ENCODE assay signal across 9 cellular contexts in genomic region chr12:66189476-66189823, GRCh38. TPM values are rescaled to one million over a fixed set of nuclear protein-coding genes. Genes with fewer than 3 reads are reported as not detected.
DNase-seq lines count a peak whose midpoint lies in the region; ATAC-seq and TF ChIP-seq lines count a peak whose summit lies in the region.
"Had no signal": no experiment of that assay in that cellular context is flagged by ENCODE, and none has a peak within 500 bp of the region (broad histone marks: within the 10 kb centered on the region; RNA-seq: fewer than 3 reads in every experiment).

No MANE protein-coding gene starts in this region.

- peaks cover 4% of the 10 kb centered on the region for H3K36me3 Mint-ChIP-seq in activated naive CD8-positive, alpha-beta T cell treated with anti-CD3 and anti-CD28 coated beads, Interleukin-2, amount 50 U/mL, for 24 hours (ENCODE audit: low read depth)

- no peaks in the 10 kb centered on the region for H3K4me1 ChIP-seq in cardiac muscle cell (ENCODE audit: low read depth)
- H3K4me1 ChIP-seq in lower lobe of right lung, result peaks cover 31% of the 10 kb centered on the region
- no peaks in the 10 kb centered on the region for H3K4me1 ChIP-seq in uterus

- DNase-seq in cardiac muscle cell (ENCODE audit: low read depth in 1 of 2, low spot score in 1 of 2), result peak in 1 of 2 donors; percentile 46
- DNase-seq in left cardiac atrium, result no peak
- DNase-seq in activated naive CD8-positive, alpha-beta T cell treated with anti-CD3 and anti-CD28 coated beads, Interleukin-2, amount 50 U/mL, for 24 hours, result no peak
- no peak for DNase-seq in lower lobe of right lung
- DNase-seq in uterus, result no peak
- no peak for DNase-seq in activated CD4-positive, CD25-positive, alpha-beta regulatory T cell treated with anti-CD3 and anti-CD28 coated beads, Interleukin-2, amount 50 U/mL, for 72 hours
- DNase-seq in GM20000 (ENCODE audit: low spot score), result no peak
- DNase-seq: NCI-H187 treated with DMSO at 0.1 percent for 48 hours had no signal

- intact Hi-C loops in left cardiac atrium (cut with DNase I), result no loop called here
- intact Hi-C loops in lower lobe of right lung (cut with DNase I), result no loop called here
- intact Hi-C loops in uterus (cut with DNase I; ENCODE audit: low total_unique reads), result no loop called here

- H3K9me3 Mint-ChIP-seq in activated naive CD8-positive, alpha-beta T cell treated with anti-CD3 and anti-CD28 coated beads, Interleukin-2, amount 50 U/mL, for 24 hours, result peaks cover 5% of the 10 kb centered on the region

- ATAC-seq in left cardiac atrium (no peak), lower lobe of right lung (no peak), HG02840 (IDR thresholded peaks at IDR 0.05; ENCODE audit: low FRiP score, unreplicated experiment) (no peak)
- no peak for ATAC-seq in activated naive CD8-positive, alpha-beta T cell treated with anti-CD3 and anti-CD28 coated beads, Interleukin-2, amount 50 U/mL, for 24 hours

- no peak for TF ChIP-seq POLR2A in uterus (IDR thresholded peaks at IDR 0.05)

- H3K27me3 ChIP-seq in cardiac muscle cell, result peaks cover 55% of the 10 kb centered on the region
- H3K27me3 ChIP-seq in lower lobe of right lung (ENCODE audit: low read depth), result no peaks in the 10 kb centered on the region
- H3K27me3 ChIP-seq in uterus, result no peaks in the 10 kb centered on the region

- H3K27ac ChIP-seq in cardiac muscle cell (no peak overlapping the region), lower lobe of right lung (peak overlapping the region; percentile 95), uterus (peak overlapping the region; percentile 81 to 85)

- H3K4me3 Mint-ChIP-seq in activated naive CD8-positive, alpha-beta T cell treated with anti-CD3 and anti-CD28 coated beads, Interleukin-2, amount 50 U/mL, for 24 hours, result peak overlapping the region; percentile 62

- peak overlapping the region; percentile 30 for H3K4me3 ChIP-seq in cardiac muscle cell
- H3K4me3 ChIP-seq in lower lobe of right lung, result peak overlapping the region; percentile 62
- peak overlapping the region; percentile 19 to 43 for H3K4me3 ChIP-seq in uterus

- peaks cover 65% of the 10 kb centered on the region for H3K27me3 Mint-ChIP-seq in activated naive CD8-positive, alpha-beta T cell treated with anti-CD3 and anti-CD28 coated beads, Interleukin-2, amount 50 U/mL, for 24 hours

- H3K36me3 ChIP-seq in cardiac muscle cell (no peaks in the 10 kb centered on the region), lower lobe of right lung (peaks cover 6% of the 10 kb centered on the region), uterus (no peaks in the 10 kb centered on the region)

- TF ChIP-seq CTCF in cardiac muscle cell (IDR thresholded peaks at IDR 0.05; ENCODE audit: low read depth, low read length) (no peak), lower lobe of right lung (IDR thresholded peaks at IDR 0.05) (no peak), uterus (IDR thresholded peaks at IDR 0.05) (no peak), GM20000 (IDR thresholded peaks at IDR 0.05; ENCODE audit: extremely low read depth, missing control alignments) (no peak)

- H3K4me1 Mint-ChIP-seq in activated naive CD8-positive, alpha-beta T cell treated with anti-CD3 and anti-CD28 coated beads, Interleukin-2, amount 50 U/mL, for 24 hours, result peaks cover 13% of the 10 kb centered on the region

- no peaks in the 10 kb centered on the region for H3K9me3 ChIP-seq in cardiac muscle cell (ENCODE audit: low read depth)
- H3K9me3 ChIP-seq in lower lobe of right lung, result no peaks in the 10 kb centered on the region
- no peaks in the 10 kb centered on the region for H3K9me3 ChIP-seq in uterus

- no peak overlapping the region for H3K27ac Mint-ChIP-seq in activated naive CD8-positive, alpha-beta T cell treated with anti-CD3 and anti-CD28 coated beads, Interleukin-2, amount 50 U/mL, for 24 hours

RNA-seq across cellular contexts. Expression of gene IRAK3, which starts 0.4 kb away (rescaled TPM):
- total RNA-seq in cardiac muscle cell (0.14 and 0.27 TPM in 2 replicates), left cardiac atrium (10 to 100 TPM; 11.9 to 16.7 TPM), lower lobe of right lung (50.7 TPM), uterus (10 to 100 TPM; 18.7 to 39.7 (median 24.2) TPM)
- polyA plus RNA-seq in cardiac muscle cell, result 0.11 and 0.35 TPM in 2 replicates

RNA-seq across cellular contexts. Expression of gene TMBIM4, which starts 19.7 kb away (rescaled TPM):
- total RNA-seq in cardiac muscle cell (23.7 and 36.1 TPM in 2 replicates), left cardiac atrium (100 to 1,000 TPM in 1 of 2 donors, 10 to 100 TPM in 1; 92.2 to 101 TPM), lower lobe of right lung (174 TPM), uterus (100 to 1,000 TPM; 102 to 187 (median 146) TPM)
- 59.7 and 78.9 TPM in 2 replicates for polyA plus RNA-seq in cardiac muscle cell

RNA-seq across cellular contexts. Expression of gene LLPH, which starts 58.9 kb away (rescaled TPM):
- 3.4 and 3.9 TPM in 2 replicates for total RNA-seq in cardiac muscle cell
- polyA plus RNA-seq in cardiac muscle cell, result 34.2 and 41.6 TPM in 2 replicates
- total RNA-seq in left cardiac atrium, result 10 to 100 TPM; 14.9 to 21.0 TPM
- total RNA-seq in lower lobe of right lung, result 19.3 TPM
- total RNA-seq in uterus, result 10 to 100 TPM in 1 of 4 donors, 1 to 10 TPM in 3; 3.5 to 17.1 (median 7.2) TPM

Comparison
In these comparisons a context has a peak if more than half of its experiments do, and no peak if none do; other contexts are left out.
1. RNA of gene IRAK3, which starts 0.4 kb away (total RNA-seq): 50.7 TPM in lower lobe of right lung (single experiment), 18.7 to 39.7 TPM in uterus and 11.9 to 16.7 TPM in left cardiac atrium; 0.14 to 0.27 TPM in cardiac muscle cell; every median in the first group is over 10 times any median in the second.
2. Peak in every context shown above with its lines, with median percentiles within 50 percentile points of each other: H3K4me3 ChIP-seq.